21 cellular contexts compared by ENCODE assay signal in genomic region chr7:73844131-73844547, GRCh38. TPM values are rescaled to one million over a fixed set of nuclear protein-coding genes. Genes with fewer than 3 reads are reported as not detected.
A peak's percentile ranks its signal among the peaks of the same experiment; 100 is the strongest.
DNase-seq lines count a peak whose midpoint lies in the region; ATAC-seq and TF ChIP-seq lines count a peak whose summit lies in the region.
"Had no signal": no experiment of that assay in that cellular context is flagged by ENCODE, and none has a peak within 500 bp of the region (broad histone marks: within the 10 kb centered on the region; RNA-seq: fewer than 3 reads in every experiment).

No MANE protein-coding gene starts in this region.

- peaks cover 13% of the 10 kb centered on the region for H3K4me1 ChIP-seq in cardiac muscle cell (ENCODE audit: low read depth)
- H3K4me1 ChIP-seq in PC-9 (replicated peaks; ENCODE audit: insufficient read depth): peaks cover 34% of the 10 kb centered on the region

- POLR2A ChIA-PET in PC-9 (lab: Charles Lee; ENCODE audit: unreplicated experiment): no interaction called here

- H3K27me3 ChIP-seq in cardiac muscle cell (no peaks in the 10 kb centered on the region), PC-9 (ENCODE audit: insufficient read depth, low read depth) (no peaks in the 10 kb centered on the region)
- H3K27me3 ChIP-seq: ascending aorta had no signal

- H3K9me3 ChIP-seq in cardiac muscle cell (ENCODE audit: low read depth): no peaks in the 10 kb centered on the region
- H3K9me3 ChIP-seq in PC-9 (ENCODE audit: insufficient read depth, low read depth): no peaks in the 10 kb centered on the region
- H3K9me3 ChIP-seq: ascending aorta, lower lobe of right lung, neutrophil had no signal

- intact Hi-C loops in cardiac septum (cut with DNase I): loop anchor here (10.0 kb wide), 1 partner anchor 109 kb away; the partner anchor contains the start of gene ABHD11
- intact Hi-C loops in PC-9 (cut with micrococcal nuclease; ENCODE audit: unreplicated experiment): no loop called here

- H3K9me3 Mint-ChIP-seq in immature natural killer cell (no peaks in the 10 kb centered on the region), type B pancreatic cell (no peaks in the 10 kb centered on the region)
- H3K9me3 Mint-ChIP-seq: activated T-cell treated with anti-CD3 and anti-CD28 coated beads, Interleukin-2, amount 50 U/mL, for 4 hours had no signal

- CTCF ChIA-PET in PC-9 (lab: Charles Lee): no interaction called here

- H3K4me3 Mint-ChIP-seq in immature natural killer cell (peak overlapping the region; percentile 24 to 85 (median 36)), type B pancreatic cell (peak overlapping the region; percentile 68)
- H3K4me3 Mint-ChIP-seq: activated T-cell treated with anti-CD3 and anti-CD28 coated beads, Interleukin-2, amount 50 U/mL, for 4 hours had no signal

- no peaks in the 10 kb centered on the region for H4K20me1 ChIP-seq in PC-9 (ENCODE audit: insufficient read depth)

- no peak overlapping the region for H3K4me2 ChIP-seq in PC-9

- TF ChIP-seq CTCF in cardiac muscle cell (IDR thresholded peaks at IDR 0.05; ENCODE audit: low read depth, low read length): no peak
- no peak for TF ChIP-seq CTCF in PC-9 (conservative IDR thresholded peaks at IDR 0.05)
- no peak for TF ChIP-seq CTCF in type B pancreatic cell (conservative IDR thresholded peaks at IDR 0.05)

- H3K36me3 Mint-ChIP-seq in immature natural killer cell: no peaks in the 10 kb centered on the region
- H3K36me3 Mint-ChIP-seq in type B pancreatic cell: no peaks in the 10 kb centered on the region

- DNase-seq in cardiac muscle cell (ENCODE audit: low read depth in 1 of 2, low spot score in 1 of 2): no peak
- DNase-seq in cardiac septum (ENCODE audit: low spot score): no peak
- DNase-seq in PC-9: no peak
- DNase-seq in immature natural killer cell: no peak
- no peak for DNase-seq in type B pancreatic cell (ENCODE audit: extremely low spot score, unreplicated experiment)
- DNase-seq in activated T-cell treated with anti-CD3 and anti-CD28 coated beads, Interleukin-2, amount 50 U/mL, for 1 hour: no peak
- DNase-seq in activated effector memory CD4-positive, alpha-beta T cell treated with Interleukin-2 at 50 U/mL for 16 hours: no peak
- DNase-seq: activated T-cell treated with anti-CD3 and anti-CD28 coated beads, Interleukin-2, amount 50 U/mL, for 4 hours; erythroblast; GF-D8; GM23248; Karpas-422; lower lobe of right lung; NCI-H1417; NK-92 treated with Interleukin-12 subunit alpha and Interleukin-12 subunit beta, amount 100 ng/mL, for 24 hours; stimulated activated CD4-positive, alpha-beta T cell treated with anti-CD3 and anti-CD28 coated beads, Interleukin-1b, Interleukin-23, amount 100 ng/mL, for 48 hours; substantia nigra had no signal

- no peaks in the 10 kb centered on the region for H3K79me2 ChIP-seq in PC-9 (ENCODE audit: low read depth)

- H3K27me3 Mint-ChIP-seq in immature natural killer cell (ENCODE audit: low read depth in 3 of 3) (peaks cover 0 to 3% (median 2%) of the 10 kb centered on the region in 3 donors), type B pancreatic cell (no peaks in the 10 kb centered on the region)

- H3K36me3 ChIP-seq in cardiac muscle cell (no peaks in the 10 kb centered on the region), PC-9 (ENCODE audit: low read depth) (no peaks in the 10 kb centered on the region)
- H3K36me3 ChIP-seq: ascending aorta, lower lobe of right lung, neutrophil had no signal

- no peak for ATAC-seq in GM18870 (IDR thresholded peaks at IDR 0.05; ENCODE audit: unreplicated experiment)
- ATAC-seq: activated T-cell treated with anti-CD3 and anti-CD28 coated beads, Interleukin-2, amount 50 U/mL, for 4 hours; lower lobe of right lung; sciatic nerve had no signal

- H3K27ac ChIP-seq in cardiac muscle cell (peak overlapping the region; percentile 70), PC-9 (peak overlapping the region; percentile 79; the same call in 1 of the 2 replicates)
- H3K27ac ChIP-seq: ascending aorta, lower lobe of right lung, neutrophil had no signal

- H3F3A ChIP-seq in PC-9 (ENCODE audit: insufficient read depth, low read depth): peaks cover 27% of the 10 kb centered on the region

- no peak overlapping the region for H2AFZ ChIP-seq in PC-9
- H2AFZ ChIP-seq: GM23248 had no signal

- H3K27ac Mint-ChIP-seq in immature natural killer cell: no peak overlapping the region
- H3K27ac Mint-ChIP-seq in type B pancreatic cell: peak overlapping the region; percentile 90

- H3K9me2 ChIP-seq in PC-9 (ENCODE audit: insufficient read depth): no peaks in the 10 kb centered on the region

- H3K4me3 ChIP-seq in cardiac muscle cell (no peak overlapping the region), PC-9 (no peak overlapping the region)
- H3K4me3 ChIP-seq: ascending aorta, GM23248, lower lobe of right lung had no signal

- BruUV-seq in PC-9 (replicated peaks; lab: Mats Ljungman, UMichigan): no TSS peak

- H3K4me1 Mint-ChIP-seq in immature natural killer cell (peaks cover 6 to 8% of the 10 kb centered on the region in 2 donors), type B pancreatic cell (ENCODE audit: unreplicated experiment) (peaks cover 14% of the 10 kb centered on the region)

RNA-seq across cellular contexts. Expression of gene METTL27, which starts 1.8 kb away (rescaled TPM):
- total RNA-seq in cardiac muscle cell (5.1 and 5.2 TPM in 2 replicates), cardiac septum (0.35 TPM), PC-9 (2021) (23.2 and 34.7 TPM in 2 replicates), type B pancreatic cell (ENCODE audit: low replicate concordance) (8.5 and 11.5 TPM in 2 replicates)
- polyA plus RNA-seq in cardiac muscle cell (4.6 and 11.2 TPM in 2 replicates), immature natural killer cell (under 1 TPM in 1 of 3 donors, not detected in 2; 0.46 TPM)
- total RNA-seq: ascending aorta had no signal

RNA-seq across cellular contexts. Expression of gene CLDN4, which starts 13.3 kb away (rescaled TPM):
- total RNA-seq in cardiac muscle cell (0.46 and 0.48 TPM in 2 replicates), cardiac septum (not detected), PC-9 (2021) (498 and 602 TPM in 2 replicates), type B pancreatic cell (ENCODE audit: low replicate concordance) (223 and 787 TPM in 2 replicates)
- polyA plus RNA-seq in cardiac muscle cell (0.99 and 1.9 TPM in 2 replicates), immature natural killer cell (not detected)
- total RNA-seq: GM23248 had no signal

RNA-seq across cellular contexts. Expression of gene TMEM270, which starts 16.8 kb away (rescaled TPM):
- total RNA-seq in cardiac muscle cell (not detected in 2 replicates), cardiac septum (not detected), PC-9 (2021) (0.48 and 0.72 TPM in 2 replicates), type B pancreatic cell (ENCODE audit: low replicate concordance) (0.57 TPM in 1 of 2 replicates, not detected in the other)
- polyA plus RNA-seq in cardiac muscle cell (not detected in 2 replicates), immature natural killer cell (not detected)
- total RNA-seq: activated T-cell treated with anti-CD3 and anti-CD28 coated beads, Interleukin-2, amount 50 U/mL, for 4 hours; ascending aorta; GM23248; lower lobe of right lung; sciatic nerve had no signal
- polyA plus RNA-seq: GM23248 had no signal

Comparison
In these comparisons a context has a peak if more than half of its experiments do, and no peak if none do; other contexts are left out.
1. RNA of gene CLDN4, which starts 13.3 kb away (total RNA-seq): 498 to 602 TPM in PC-9 and 223 to 787 TPM in type B pancreatic cell; 0.46 to 0.48 TPM in cardiac muscle cell and not detected in cardiac septum (single experiment); every median in the first group is over 100 times any median in the second.